ENCODE assay signal across 12 cellular contexts in the genomic region with DNA sequence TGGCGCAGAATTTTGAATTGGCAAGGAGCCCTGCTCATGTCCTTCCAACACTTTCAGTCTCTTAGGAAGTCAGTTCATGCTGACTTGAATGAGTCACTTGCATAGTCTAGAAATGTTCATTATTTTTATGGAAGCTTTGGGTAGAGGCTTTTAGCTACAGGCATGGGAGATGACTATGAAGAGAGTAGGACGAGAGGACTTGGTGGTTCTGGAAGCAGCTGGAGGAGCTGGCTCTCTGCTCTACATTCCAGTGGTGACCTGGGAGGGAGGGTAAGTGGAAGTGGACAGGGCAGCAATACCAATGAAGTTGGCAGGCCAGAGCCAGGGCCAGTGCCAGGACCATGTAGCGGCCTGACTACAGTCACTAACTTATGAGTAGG. TPM values are rescaled to one million over a fixed set of nuclear protein-coding genes. Genes with fewer than 3 reads are reported as not detected.
DNase-seq lines count a peak whose midpoint lies in the region; ATAC-seq and TF ChIP-seq lines count a peak whose summit lies in the region.
"Had no signal": no experiment of that assay in that cellular context is flagged by ENCODE, and none has a peak within 500 bp of the region (broad histone marks: within the 10 kb centered on the region; RNA-seq: fewer than 3 reads in every experiment).

No MANE protein-coding gene starts in this region.

- H3K4me3 ChIP-seq in H7 (ENCODE audit: insufficient read depth, low read depth, low read length): no peak overlapping the region

- peaks cover 26% of the 10 kb centered on the region for H3K4me1 Mint-ChIP-seq in activated CD8-positive, alpha-beta T cell treated with anti-CD3 and anti-CD28 coated beads for 36 hours (ENCODE audit: low read depth)
- peaks cover 24% of the 10 kb centered on the region for H3K4me1 Mint-ChIP-seq in activated CD8-positive, alpha-beta T cell treated with anti-CD3 and anti-CD28 coated beads, Interleukin-2, amount 10 ng/mL, durations not matched to agents 7 days and 5 days (ENCODE audit: low read depth)
- peaks cover 78% of the 10 kb centered on the region for H3K4me1 Mint-ChIP-seq in chondrocyte (ENCODE audit: low read depth)

- DNase-seq in activated CD8-positive, alpha-beta T cell treated with anti-CD3 and anti-CD28 coated beads for 36 hours: no peak
- DNase-seq in activated CD8-positive, alpha-beta T cell treated with anti-CD3 and anti-CD28 coated beads, Interleukin-2, amount 10 ng/mL, durations not matched to agents 7 days and 5 days: no peak
- no peak for DNase-seq in chondrocyte (ENCODE audit: low spot score)
- DNase-seq in left lobe of liver (ENCODE audit: low spot score): peak; percentile 79
- DNase-seq in H7: no peak
- DNase-seq in OCI-M2 (lab: John Stamatoyannopoulos, UW; ENCODE audit: unreplicated experiment): no peak
- DNase-seq: activated CD8-positive, alpha-beta memory T cell treated with anti-CD3 and anti-CD28 coated beads for 24 hours; Karpas-422; retina; stimulated activated CD8-positive, alpha-beta memory T cell treated with anti-CD3 and anti-CD28 coated beads, Interleukin-4, amount 100 ng/mL, for 48 hours had no signal

- H3K27ac Mint-ChIP-seq in activated CD8-positive, alpha-beta T cell treated with anti-CD3 and anti-CD28 coated beads for 36 hours: peak overlapping the region; percentile 1
- no peak overlapping the region for H3K27ac Mint-ChIP-seq in activated CD8-positive, alpha-beta T cell treated with anti-CD3 and anti-CD28 coated beads, Interleukin-2, amount 10 ng/mL, durations not matched to agents 7 days and 5 days
- peak overlapping the region; percentile 91 for H3K27ac Mint-ChIP-seq in chondrocyte (ENCODE audit: unreplicated experiment)

- H3K27me3 Mint-ChIP-seq in activated CD8-positive, alpha-beta T cell treated with anti-CD3 and anti-CD28 coated beads for 36 hours: no peaks in the 10 kb centered on the region
- H3K27me3 Mint-ChIP-seq in activated CD8-positive, alpha-beta T cell treated with anti-CD3 and anti-CD28 coated beads, Interleukin-2, amount 10 ng/mL, durations not matched to agents 7 days and 5 days (ENCODE audit: low read depth): no peaks in the 10 kb centered on the region
- no peaks in the 10 kb centered on the region for H3K27me3 Mint-ChIP-seq in chondrocyte (ENCODE audit: low read depth)

- peak overlapping the region; percentile 44 for H3K27ac ChIP-seq in temporal lobe (ENCODE audit: low read depth, low read length)

- POLR2A ChIA-PET in activated CD8-positive, alpha-beta T cell treated with anti-CD3 and anti-CD28 coated beads for 36 hours (lab: Charles Lee): interaction anchor here (1.8 kb wide), 1 partner anchor 12 kb away, joined by 4 read pairs; a partner anchor contains a TSS
- POLR2A ChIA-PET in activated CD8-positive, alpha-beta T cell treated with anti-CD3 and anti-CD28 coated beads, Interleukin-2, amount 10 ng/mL, durations not matched to agents 7 days and 5 days (lab: Charles Lee): interaction anchor here (0.8 kb wide), 1 partner anchor 190 kb away, joined by 3 read pairs; no protein-coding TSS in a partner anchor

- ATAC-seq in activated CD8-positive, alpha-beta T cell treated with anti-CD3 and anti-CD28 coated beads for 36 hours: no peak
- ATAC-seq in activated CD8-positive, alpha-beta T cell treated with anti-CD3 and anti-CD28 coated beads, Interleukin-2, amount 10 ng/mL, durations not matched to agents 7 days and 5 days: no peak
- ATAC-seq in left lobe of liver: peak; percentile 85
- ATAC-seq in HG03457 (IDR thresholded peaks at IDR 0.05; ENCODE audit: unreplicated experiment): no peak

- no peaks in the 10 kb centered on the region for H3K9me3 Mint-ChIP-seq in activated CD8-positive, alpha-beta T cell treated with anti-CD3 and anti-CD28 coated beads for 36 hours
- no peaks in the 10 kb centered on the region for H3K9me3 Mint-ChIP-seq in activated CD8-positive, alpha-beta T cell treated with anti-CD3 and anti-CD28 coated beads, Interleukin-2, amount 10 ng/mL, durations not matched to agents 7 days and 5 days (ENCODE audit: insufficient read depth)
- H3K9me3 Mint-ChIP-seq in chondrocyte (ENCODE audit: low read depth): no peaks in the 10 kb centered on the region

- no peak overlapping the region for H3K4me3 Mint-ChIP-seq in activated CD8-positive, alpha-beta T cell treated with anti-CD3 and anti-CD28 coated beads for 36 hours
- H3K4me3 Mint-ChIP-seq in activated CD8-positive, alpha-beta T cell treated with anti-CD3 and anti-CD28 coated beads, Interleukin-2, amount 10 ng/mL, durations not matched to agents 7 days and 5 days: no peak overlapping the region
- peak overlapping the region; percentile 1 for H3K4me3 Mint-ChIP-seq in chondrocyte (ENCODE audit: unreplicated experiment)

- intact Hi-C loops in activated CD8-positive, alpha-beta T cell treated with anti-CD3 and anti-CD28 coated beads for 36 hours (cut with micrococcal nuclease): no loop called here

- no peak for TF ChIP-seq CTCF in activated CD8-positive, alpha-beta T cell treated with anti-CD3 and anti-CD28 coated beads for 36 hours (IDR thresholded peaks at IDR 0.05)
- TF ChIP-seq CTCF in chondrocyte (IDR thresholded peaks at IDR 0.05): no peak

- H3K36me3 Mint-ChIP-seq in activated CD8-positive, alpha-beta T cell treated with anti-CD3 and anti-CD28 coated beads for 36 hours (ENCODE audit: low read depth): peaks cover 48% of the 10 kb centered on the region
- H3K36me3 Mint-ChIP-seq in activated CD8-positive, alpha-beta T cell treated with anti-CD3 and anti-CD28 coated beads, Interleukin-2, amount 10 ng/mL, durations not matched to agents 7 days and 5 days (ENCODE audit: low read depth): peaks cover 47% of the 10 kb centered on the region
- peaks cover 14% of the 10 kb centered on the region for H3K36me3 Mint-ChIP-seq in chondrocyte (ENCODE audit: low read depth)

- H3K27me3 ChIP-seq in H7 (ENCODE audit: control insufficient read depth, insufficient read depth, low read length): no peaks in the 10 kb centered on the region

- CTCF ChIA-PET in activated CD8-positive, alpha-beta T cell treated with anti-CD3 and anti-CD28 coated beads for 36 hours (lab: Charles Lee): interaction anchor here (1.4 to 10.3 kb wide), 3 partner anchors 14 to 145 kb away, joined by 3 to 103 read pairs (median 6); no protein-coding TSS in a partner anchor
- CTCF ChIA-PET in activated CD8-positive, alpha-beta T cell treated with anti-CD3 and anti-CD28 coated beads, Interleukin-2, amount 10 ng/mL, durations not matched to agents 7 days and 5 days (lab: Charles Lee): interaction anchor here (0.9 kb wide), 1 partner anchor 14 kb away, joined by 3 read pairs; no protein-coding TSS in a partner anchor

- peaks cover 16% of the 10 kb centered on the region for H3K36me3 ChIP-seq in H7 (replicated peaks; ENCODE audit: control insufficient read depth, insufficient read depth, low read length)

RNA-seq across cellular contexts. Expression of a gene that starts 7.3 kb away (rescaled TPM):
- total RNA-seq in activated CD8-positive, alpha-beta T cell treated with anti-CD3 and anti-CD28 coated beads for 36 hours: 100 to 1,000 TPM; 166 to 169 TPM
- 100 to 1,000 TPM; 101 to 103 TPM for total RNA-seq in activated CD8-positive, alpha-beta T cell treated with anti-CD3 and anti-CD28 coated beads, Interleukin-2, amount 10 ng/mL, durations not matched to agents 7 days and 5 days
- total RNA-seq in chondrocyte (49.8 to 71.0 TPM (median 50.4 TPM) in 3 replicates), left lobe of liver (33.9 TPM), temporal lobe (27.3 TPM)
- total RNA-seq in H7 (2014; rRNA removed; shearing (Covaris generic)): 92.8 and 100 TPM in 2 replicates

RNA-seq across cellular contexts. Expression of a gene that starts 7.4 kb away (rescaled TPM):
- 1 to 10 TPM; 4.0 to 4.2 TPM for total RNA-seq in activated CD8-positive, alpha-beta T cell treated with anti-CD3 and anti-CD28 coated beads for 36 hours
- total RNA-seq in activated CD8-positive, alpha-beta T cell treated with anti-CD3 and anti-CD28 coated beads, Interleukin-2, amount 10 ng/mL, durations not matched to agents 7 days and 5 days: 1 to 10 TPM; 4.7 to 4.8 TPM
- total RNA-seq in chondrocyte (3.1 to 6.5 TPM (median 3.1 TPM) in 3 replicates), left lobe of liver (4.8 TPM), temporal lobe (6.1 TPM)
- total RNA-seq in H7 (2014; rRNA removed; shearing (Covaris generic)): 17.1 and 22.3 TPM in 2 replicates

RNA-seq across cellular contexts. Expression of a gene that starts 9.2 kb away (rescaled TPM):
- not detected for total RNA-seq in activated CD8-positive, alpha-beta T cell treated with anti-CD3 and anti-CD28 coated beads for 36 hours
- total RNA-seq in activated CD8-positive, alpha-beta T cell treated with anti-CD3 and anti-CD28 coated beads, Interleukin-2, amount 10 ng/mL, durations not matched to agents 7 days and 5 days: not detected
- total RNA-seq in chondrocyte (not detected in 3 replicates), left lobe of liver (8.5 TPM), temporal lobe (under 0.01 TPM)
- total RNA-seq in H7 (2014; rRNA removed; shearing (Covaris generic)): 0.80 and 1.3 TPM in 2 replicates

RNA-seq across cellular contexts. Expression of a gene that starts 11.1 kb away (rescaled TPM):
- total RNA-seq in activated CD8-positive, alpha-beta T cell treated with anti-CD3 and anti-CD28 coated beads for 36 hours: not detected
- total RNA-seq in activated CD8-positive, alpha-beta T cell treated with anti-CD3 and anti-CD28 coated beads, Interleukin-2, amount 10 ng/mL, durations not matched to agents 7 days and 5 days: not detected
- total RNA-seq in chondrocyte: 1.4 to 4.7 TPM (median 1.5 TPM) in 3 replicates
- total RNA-seq in left lobe of liver: 88.3 TPM
- total RNA-seq in temporal lobe: 8.6 TPM
- 4.5 and 10.5 TPM in 2 replicates for total RNA-seq in H7 (2014; rRNA removed; shearing (Covaris generic))

RNA-seq across cellular contexts. Expression of a gene that starts 31.4 kb away (rescaled TPM):
- total RNA-seq in activated CD8-positive, alpha-beta T cell treated with anti-CD3 and anti-CD28 coated beads for 36 hours: 1 to 10 TPM; 4.0 to 5.5 TPM
- 1 to 10 TPM; 3.1 to 3.2 TPM for total RNA-seq in activated CD8-positive, alpha-beta T cell treated with anti-CD3 and anti-CD28 coated beads, Interleukin-2, amount 10 ng/mL, durations not matched to agents 7 days and 5 days
- total RNA-seq in chondrocyte (13.4 to 15.3 TPM (median 13.4 TPM) in 3 replicates), left lobe of liver (2.5 TPM), temporal lobe (40.1 TPM)
- total RNA-seq in H7 (2014; rRNA removed; shearing (Covaris generic)): 36.9 and 41.1 TPM in 2 replicates
